12 cellular contexts compared by ENCODE assay signal in genomic region chr5:170221319-170221718, GRCh38. TPM values are rescaled to one million over a fixed set of nuclear protein-coding genes. Genes with fewer than 3 reads are reported as not detected.
DNase-seq lines count a peak whose midpoint lies in the region; ATAC-seq and TF ChIP-seq lines count a peak whose summit lies in the region.
"Had no signal": no experiment of that assay in that cellular context is flagged by ENCODE, and none has a peak within 500 bp of the region (broad histone marks: within the 10 kb centered on the region; RNA-seq: fewer than 3 reads in every experiment).

No MANE protein-coding gene starts in this region.

- ATAC-seq in gastroesophageal sphincter, result peak; percentile 75
- no peak for ATAC-seq in HG03025 (IDR thresholded peaks at IDR 0.05; ENCODE audit: low FRiP score, unreplicated experiment)
- ATAC-seq: left colon had no signal

- TF ChIP-seq CTCF in gastroesophageal sphincter (IDR thresholded peaks at IDR 0.05), result no peak

- no peak for TF ChIP-seq POLR2A in gastroesophageal sphincter (IDR thresholded peaks at IDR 0.05)

- H3K4me1 ChIP-seq in HUES48 (ENCODE audit: control insufficient read depth, insufficient read depth, low read length) (peaks cover 25% of the 10 kb centered on the region), gastroesophageal sphincter (peaks cover 3 to 35% (median 21%) of the 10 kb centered on the region in 3 donors), skeletal muscle tissue (ENCODE audit: control insufficient read depth in 3 of 3, insufficient read depth in 3 of 3, low read length in 3 of 3) (peaks cover 0 to 6% (median 4%) of the 10 kb centered on the region in 3 donors)

- no peaks in the 10 kb centered on the region for H3K9me3 ChIP-seq in HUES48 (ENCODE audit: control insufficient read depth, insufficient read depth, low read length)
- no peaks in the 10 kb centered on the region for H3K9me3 ChIP-seq in gastroesophageal sphincter
- H3K9me3 ChIP-seq in skeletal muscle tissue (ENCODE audit: control insufficient read depth in 3 of 3, low read length in 3 of 3), result no peaks in the 10 kb centered on the region

- H3K9ac ChIP-seq in HUES48 (ENCODE audit: low read depth, low read length) (no peak overlapping the region), skeletal muscle tissue (ENCODE audit: low read depth in 1 of 3, low read length in 3 of 3) (no peak overlapping the region)

- peak overlapping the region; percentile 23 for H3K27ac ChIP-seq in HUES48 (ENCODE audit: low read depth, low read length)
- H3K27ac ChIP-seq in gastroesophageal sphincter, result peak overlapping the region; percentile 5 to 84 (median 54)
- H3K27ac ChIP-seq in skeletal muscle tissue (ENCODE audit: low read depth, low read length), result peak overlapping the region; percentile 25
- H3K27ac ChIP-seq: SK-N-MC had no signal

- H3K4me3 ChIP-seq in HUES48 (ENCODE audit: low read depth, low read length), result no peak overlapping the region
- H3K4me3 ChIP-seq in gastroesophageal sphincter, result no peak overlapping the region
- H3K4me3 ChIP-seq in skeletal muscle tissue (ENCODE audit: low read length in 3 of 3), result no peak overlapping the region
- H3K4me3 ChIP-seq: SK-N-MC, skin epidermis had no signal

- in situ Hi-C loops in SK-MEL-5 (cut with HindIII; ENCODE audit: low pct_unique_long_range_greater_than_20kb, low sequenced_read_pairs), result no loop called here

- WGBS in gastroesophageal sphincter (ENCODE audit: low coverage in 1 of 2), 2 donors, result 34 to 35% methylated on average over 3 to 5 of the region's 5 CpGs

- TF ChIP-seq EP300 in gastroesophageal sphincter (IDR thresholded peaks at IDR 0.05), result no peak

- H3K27me3 ChIP-seq in HUES48 (ENCODE audit: control insufficient read depth, insufficient read depth, low read length), result peaks cover 31% of the 10 kb centered on the region
- no peaks in the 10 kb centered on the region for H3K27me3 ChIP-seq in gastroesophageal sphincter
- no peaks in the 10 kb centered on the region for H3K27me3 ChIP-seq in skeletal muscle tissue (ENCODE audit: control insufficient read depth in 3 of 3, insufficient read depth in 3 of 3, low read length in 3 of 3)

- DNase-seq in SK-MEL-5 (ENCODE audit: low read depth, low spot score), result peak; percentile 77
- DNase-seq in SKM-1 (lab: John Stamatoyannopoulos, UW; ENCODE audit: unreplicated experiment), result no peak
- no peak for DNase-seq in T-helper 9 cell
- DNase-seq: activated T-cell treated with anti-CD3 and anti-CD28 coated beads for 4 hours, left colon, MV-4-11 had no signal

- H3K36me3 ChIP-seq in HUES48 (ENCODE audit: control insufficient read depth, insufficient read depth, low read length), result no peaks in the 10 kb centered on the region
- no peaks in the 10 kb centered on the region for H3K36me3 ChIP-seq in gastroesophageal sphincter
- no peaks in the 10 kb centered on the region for H3K36me3 ChIP-seq in skeletal muscle tissue (ENCODE audit: control insufficient read depth in 3 of 3, insufficient read depth in 3 of 3, low read length in 3 of 3)

RNA-seq across cellular contexts. Expression of gene C5orf58, which starts 11.5 kb away (rescaled TPM):
- not detected in 2 replicates for total RNA-seq in SK-MEL-5 (2014; rRNA removed; shearing (Covaris generic))
- not detected in 2 replicates for polyA plus RNA-seq in SK-MEL-5 (2015; cell fraction: cytosol; rRNA removed)
- polyA plus RNA-seq in SK-MEL-5 (2015; cell fraction: nucleus; rRNA removed), result not detected in 2 replicates
- not detected for total RNA-seq in gastroesophageal sphincter
- not detected for total RNA-seq in skeletal muscle tissue
- total RNA-seq: left colon had no signal
